Comparison of ENCODE assay signal across 11 cellular contexts in the genomic region with DNA sequence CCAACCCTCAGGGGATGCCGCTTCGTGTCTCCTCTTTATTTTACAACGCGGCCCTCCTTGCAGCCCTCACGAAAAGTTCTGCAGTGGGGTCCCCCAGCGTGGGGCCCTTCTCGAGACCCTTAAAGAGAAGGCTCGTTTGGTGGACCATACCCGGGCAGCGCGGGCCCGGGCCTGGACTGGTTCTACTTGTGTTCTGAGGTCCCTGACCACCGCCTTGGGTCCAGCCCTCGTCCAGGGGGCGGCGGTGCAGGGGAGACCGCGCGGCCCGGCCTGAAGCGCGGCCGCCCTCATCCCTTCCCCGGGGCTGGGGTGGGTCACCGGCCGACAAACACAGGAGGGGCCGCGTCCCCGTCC. TPM values are rescaled to one million over a fixed set of nuclear protein-coding genes. Genes with fewer than 3 reads are reported as not detected.
DNase-seq lines count a peak whose midpoint lies in the region; ATAC-seq and TF ChIP-seq lines count a peak whose summit lies in the region.
"Had no signal": no experiment of that assay in that cellular context is flagged by ENCODE, and none has a peak within 500 bp of the region (broad histone marks: within the 10 kb centered on the region; RNA-seq: fewer than 3 reads in every experiment).

No MANE protein-coding gene starts in this region.

- H3K27ac ChIP-seq in brain microvascular endothelial cell, result no peak overlapping the region
- no peak overlapping the region for H3K27ac ChIP-seq in hepatocyte
- H3K27ac ChIP-seq in rectal smooth muscle tissue (ENCODE audit: low read depth, low read length), result peak overlapping the region; percentile 72

- no peak for ATAC-seq in T-cell (replicated peaks in 1 of 4)

- POLR2A ChIA-PET in T-cell (lab: Charles Lee), result no interaction called here

- H3K9me2 ChIP-seq in hepatocyte (replicated peaks; ENCODE audit: insufficient read depth), result no peaks in the 10 kb centered on the region

- no peaks in the 10 kb centered on the region for H3K27me3 ChIP-seq in brain microvascular endothelial cell (replicated peaks)
- H3K27me3 ChIP-seq in hepatocyte, result no peaks in the 10 kb centered on the region
- H3K27me3 ChIP-seq in rectal smooth muscle tissue (ENCODE audit: control insufficient read depth, insufficient read depth, low read length), result no peaks in the 10 kb centered on the region

- no peaks in the 10 kb centered on the region for H3K9me3 Mint-ChIP-seq in T-cell

- H3K36me3 ChIP-seq in brain microvascular endothelial cell (replicated peaks) (no peaks in the 10 kb centered on the region), hepatocyte (replicated peaks; ENCODE audit: insufficient read depth, low read depth) (no peaks in the 10 kb centered on the region), rectal smooth muscle tissue (ENCODE audit: control insufficient read depth, insufficient read depth, low read length) (no peaks in the 10 kb centered on the region)

- peak overlapping the region; percentile 71 for H2AFZ ChIP-seq in hepatocyte

- no peak overlapping the region for H3K4me3 Mint-ChIP-seq in T-cell

- peaks cover 19% of the 10 kb centered on the region for H3K4me1 ChIP-seq in hepatocyte (ENCODE audit: insufficient read depth)
- H3K4me1 ChIP-seq in rectal smooth muscle tissue (ENCODE audit: control insufficient read depth, insufficient read depth, low read length), result peaks cover 10% of the 10 kb centered on the region

- peaks cover 5% of the 10 kb centered on the region for H3K79me2 ChIP-seq in hepatocyte

- CTCF ChIA-PET in T-cell (lab: Charles Lee), result no interaction called here

- peak overlapping the region; percentile 50 for H3K9ac ChIP-seq in rectal smooth muscle tissue (ENCODE audit: low read length)

- H3K4me3 ChIP-seq in AG10803 (ENCODE audit: low read length) (peak overlapping the region; percentile 65), brain microvascular endothelial cell (ENCODE audit: low read depth, low read length) (peak overlapping the region; percentile 57), hepatocyte (peak overlapping the region; percentile 44), rectal smooth muscle tissue (ENCODE audit: low read length) (peak overlapping the region; percentile 78)

- no peaks in the 10 kb centered on the region for H3K36me3 Mint-ChIP-seq in T-cell

- H3K4me2 ChIP-seq in hepatocyte, result peak overlapping the region; percentile 90

- H4K20me1 ChIP-seq in hepatocyte (ENCODE audit: insufficient read depth, poor library complexity, severe bottlenecking), result no peaks in the 10 kb centered on the region

- no peak for DNase-seq in AG10803 (ENCODE audit: low read depth)
- DNase-seq in brain microvascular endothelial cell, result no peak
- no peak for DNase-seq in hepatocyte (ENCODE audit: low spot score)
- no peak for DNase-seq in NCI-H226
- DNase-seq in NCI-H1092 (lab: John Stamatoyannopoulos, UW), result no peak
- no peak for DNase-seq in activated effector memory CD4-positive, alpha-beta T cell treated with Interleukin-2 at 50 U/mL for 16 hours
- no peak for DNase-seq in T-cell
- DNase-seq: CD8-positive, alpha-beta memory T cell; NCI-H1930; SW 1271 had no signal

- H3K27me3 Mint-ChIP-seq in T-cell, result peaks cover 20 to 34% of the 10 kb centered on the region in 2 donors

- H3K9me3 ChIP-seq in hepatocyte (ENCODE audit: low read depth), result no peaks in the 10 kb centered on the region

- H3K27ac Mint-ChIP-seq in T-cell, result no peak overlapping the region
- H3K27ac Mint-ChIP-seq: CD8-positive, alpha-beta memory T cell had no signal

- H3K4me1 Mint-ChIP-seq in T-cell, result peaks cover 0 to 6% (median 3%) of the 10 kb centered on the region in 3 donors

- TF ChIP-seq CTCF in AG10803 (conservative IDR thresholded peaks at IDR 0.05; ENCODE audit: low read length) (no peak), brain microvascular endothelial cell (IDR thresholded peaks at IDR 0.05; ENCODE audit: low read depth, low read length, missing control alignments) (no peak), hepatocyte (IDR thresholded peaks at IDR 0.05; ENCODE audit: poor library complexity) (no peak)

- in situ Hi-C loops in brain microvascular endothelial cell (cut with HindIII; ENCODE audit: low pct_ligation_motif_present, low sequenced_read_pairs), result no loop called here

- 35% methylated on average over 26 of the region's 29 CpGs for WGBS in hepatocyte (ENCODE audit: low lambda C conversion rate, missing lambda C conversion rate)

RNA-seq across cellular contexts. Expression of a gene that starts 0.4 kb away (rescaled TPM):
- total RNA-seq in hepatocyte (1.8 and 4.3 TPM in 2 replicates), T-cell (under 1 TPM in 3 of 5 donors, not detected in 2; 0.44 to 0.65 (median 0.47) TPM)
- 7.7 and 7.9 TPM in 2 replicates for polyA plus RNA-seq in hepatocyte
